Comparison of ENCODE assay signal across 31 cellular contexts in the genomic region with DNA sequence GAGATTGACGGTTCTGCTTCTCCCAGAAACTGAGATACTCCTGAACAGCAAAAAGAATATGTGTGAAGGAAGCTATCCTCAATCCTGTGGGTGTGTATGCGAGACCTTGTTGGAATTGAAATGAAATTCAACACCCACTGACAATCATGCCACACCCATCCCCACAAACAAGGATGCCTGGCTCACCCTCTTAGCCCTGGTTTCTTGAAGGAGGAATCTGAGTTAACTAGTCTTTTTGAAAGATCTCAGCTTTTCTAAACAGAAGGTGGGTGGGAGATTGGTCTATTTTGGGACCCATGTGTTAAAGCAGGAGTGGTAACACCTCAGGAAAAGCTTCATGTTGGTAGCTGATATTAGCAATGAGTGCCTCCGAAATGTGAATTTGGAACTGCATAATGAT.
"Had no signal": no experiment of that assay in that cellular context is flagged by ENCODE, and none has a peak within 500 bp of the region (broad histone marks: within the 10 kb centered on the region; RNA-seq: fewer than 3 reads in every experiment).

No MANE protein-coding gene starts in this region.

- H3K27ac Mint-ChIP-seq: activated B cell treated with CpG ODN at 0.5 μM for 24 hours; activated CD4-positive, alpha-beta memory T cell treated with anti-CD3 and anti-CD28 coated beads for 36 hours; activated CD4-positive, alpha-beta T cell treated with anti-CD3 and anti-CD28 coated beads, Interleukin-2, amount 10 ng/mL, durations not matched to agents 24 days and 14 days; activated CD8-positive, alpha-beta T cell treated with anti-CD3 and anti-CD28 coated beads for 36 hours; activated naive CD4-positive, alpha-beta T cell treated with anti-CD3 and anti-CD28 coated beads for 36 hours; activated naive CD4-positive, alpha-beta T cell treated with anti-CD3 and anti-CD28 coated beads, Interleukin-2, amount 50 U/mL, for 72 hours; activated naive CD8-positive, alpha-beta T cell treated with anti-CD3 and anti-CD28 coated beads for 36 hours; activated T-cell treated with anti-CD3 and anti-CD28 coated beads, Interleukin-2, amount 50 U/mL, for 72 hours; activated T-helper 1 cell treated with anti-CD3 and anti-CD28 coated beads, Interleukin-12 subunit alpha, Interleukin-12 subunit beta, Interleukin-2, Interleukin-4 antibody, amounts not matched to agents 30 ng/mL and 10 ng/mL and 1 ng/mL, durations not matched to agents 14 hours and 24 hours and 36 hours; activated T-helper 17 cell treated with anti-CD3 and anti-CD28 coated beads, Interleukin-2, amount 50 U/mL, for 72 hours; T-cell; T-helper 17 cell had no signal

- H3K4me1 Mint-ChIP-seq: activated B cell treated with CpG ODN at 0.5 μM for 24 hours; activated CD4-positive, alpha-beta T cell treated with anti-CD3 and anti-CD28 coated beads, Interleukin-2, amount 10 ng/mL, durations not matched to agents 24 days and 14 days; activated naive CD8-positive, alpha-beta T cell treated with anti-CD3 and anti-CD28 coated beads for 36 hours; activated T-helper 17 cell treated with anti-CD3 and anti-CD28 coated beads, Interleukin-2, amount 50 U/mL, for 72 hours; T-cell; T-helper 17 cell had no signal

- H3K36me3 Mint-ChIP-seq: activated CD4-positive, alpha-beta memory T cell treated with anti-CD3 and anti-CD28 coated beads for 36 hours; activated naive CD8-positive, alpha-beta T cell treated with anti-CD3 and anti-CD28 coated beads for 36 hours; T-cell had no signal

- DNase-seq: activated B cell treated with CpG ODN at 0.5 μM for 24 hours; activated CD4-positive, alpha-beta memory T cell treated with anti-CD3 and anti-CD28 coated beads for 36 hours; activated CD4-positive, alpha-beta T cell treated with anti-CD3 and anti-CD28 coated beads for 4 hours; activated CD4-positive, alpha-beta T cell treated with anti-CD3 and anti-CD28 coated beads, Interleukin-2, amount 10 ng/mL, durations not matched to agents 24 days and 14 days; activated CD4-positive, alpha-beta T cell treated with anti-CD3 and anti-CD28 coated beads, Interleukin-2, amount 50 U/mL, for 1 hour; activated CD4-positive, alpha-beta T cell treated with anti-CD3 and anti-CD28 coated beads, Interleukin-2, amount 50 U/mL, for 4 hours; activated CD4-positive, CD25-positive, alpha-beta regulatory T cell treated with anti-CD3 and anti-CD28 coated beads, Interleukin-2, amount 50 U/mL, for 72 hours; activated CD8-positive, alpha-beta memory T cell treated with anti-CD3 and anti-CD28 coated beads, Interleukin-2, amount 50 U/mL, for 4 hours; activated CD8-positive, alpha-beta T cell treated with anti-CD3 and anti-CD28 coated beads for 36 hours; activated effector memory CD4-positive, alpha-beta T cell treated with anti-CD3 and anti-CD28 coated beads, Interleukin-2, amount 50 U/mL, for 16 hours; activated gamma-delta T cell treated with Interleukin-2 at 50 U/mL for 16 hours; activated naive CD4-positive, alpha-beta T cell; activated naive CD4-positive, alpha-beta T cell treated with anti-CD3 and anti-CD28 coated beads for 36 hours; activated naive CD4-positive, alpha-beta T cell treated with anti-CD3 and anti-CD28 coated beads, Interleukin-2, amount 50 U/mL, for 16 hours; activated naive CD8-positive, alpha-beta T cell treated with anti-CD3 and anti-CD28 coated beads for 36 hours; activated T-cell treated with anti-CD3 and anti-CD28 coated beads for 4 hours; activated T-cell treated with anti-CD3 and anti-CD28 coated beads, Interleukin-2, amount 50 U/mL, for 1 hour; activated T-cell treated with anti-CD3 and anti-CD28 coated beads, Interleukin-2, amount 50 U/mL, for 4 hours; activated T-cell treated with anti-CD3 and anti-CD28 coated beads, Interleukin-2, amount 50 U/mL, for 72 hours; adrenal gland; amniotic stem cell; aorta; body of pancreas; brain microvascular endothelial cell; central memory CD4-positive, alpha-beta T cell; T-cell; T-helper 17 cell; T1000 had no signal

- H3K27me3 Mint-ChIP-seq: activated B cell treated with CpG ODN at 0.5 μM for 24 hours; activated CD4-positive, alpha-beta memory T cell treated with anti-CD3 and anti-CD28 coated beads for 36 hours; activated CD4-positive, alpha-beta T cell treated with anti-CD3 and anti-CD28 coated beads, Interleukin-2, amount 10 ng/mL, durations not matched to agents 24 days and 14 days; activated CD8-positive, alpha-beta T cell treated with anti-CD3 and anti-CD28 coated beads for 36 hours; activated naive CD8-positive, alpha-beta T cell treated with anti-CD3 and anti-CD28 coated beads for 36 hours; activated T-helper 17 cell treated with anti-CD3 and anti-CD28 coated beads, Interleukin-2, amount 50 U/mL, for 72 hours; T-cell; T-helper 17 cell had no signal

- ATAC-seq: activated CD8-positive, alpha-beta T cell treated with anti-CD3 and anti-CD28 coated beads for 36 hours; activated naive CD4-positive, alpha-beta T cell treated with anti-CD3 and anti-CD28 coated beads, Interleukin-2, amount 50 U/mL, for 72 hours; activated T-cell treated with anti-CD3 and anti-CD28 coated beads, Interleukin-2, amount 50 U/mL, for 4 hours; activated T-cell treated with anti-CD3 and anti-CD28 coated beads, Interleukin-2, amount 50 U/mL, for 72 hours; activated T-helper 17 cell treated with anti-CD3 and anti-CD28 coated beads, Interleukin-2, amount 50 U/mL, for 72 hours; body of pancreas; T-cell; T-helper 17 cell had no signal

- H3K4me3 Mint-ChIP-seq: activated B cell treated with CpG ODN at 0.5 μM for 24 hours; activated CD4-positive, alpha-beta memory T cell treated with anti-CD3 and anti-CD28 coated beads for 36 hours; activated CD4-positive, alpha-beta T cell treated with anti-CD3 and anti-CD28 coated beads, Interleukin-2, amount 10 ng/mL, durations not matched to agents 24 days and 14 days; activated CD8-positive, alpha-beta T cell treated with anti-CD3 and anti-CD28 coated beads for 36 hours; activated naive CD4-positive, alpha-beta T cell treated with anti-CD3 and anti-CD28 coated beads for 36 hours; activated naive CD8-positive, alpha-beta T cell treated with anti-CD3 and anti-CD28 coated beads for 36 hours; activated T-cell treated with anti-CD3 and anti-CD28 coated beads, Interleukin-2, amount 50 U/mL, for 4 hours; activated T-cell treated with anti-CD3 and anti-CD28 coated beads, Interleukin-2, amount 50 U/mL, for 72 hours; activated T-helper 1 cell treated with anti-CD3 and anti-CD28 coated beads, Interleukin-12 subunit alpha, Interleukin-12 subunit beta, Interleukin-2, Interleukin-4 antibody, amounts not matched to agents 30 ng/mL and 10 ng/mL and 1 ng/mL, durations not matched to agents 14 hours and 24 hours and 36 hours; activated T-helper 17 cell treated with anti-CD3 and anti-CD28 coated beads, Interleukin-2, amount 50 U/mL, for 72 hours; T-cell; T-helper 17 cell had no signal
